Comparison of ENCODE assay signal across 11 cellular contexts in the genomic region with DNA sequence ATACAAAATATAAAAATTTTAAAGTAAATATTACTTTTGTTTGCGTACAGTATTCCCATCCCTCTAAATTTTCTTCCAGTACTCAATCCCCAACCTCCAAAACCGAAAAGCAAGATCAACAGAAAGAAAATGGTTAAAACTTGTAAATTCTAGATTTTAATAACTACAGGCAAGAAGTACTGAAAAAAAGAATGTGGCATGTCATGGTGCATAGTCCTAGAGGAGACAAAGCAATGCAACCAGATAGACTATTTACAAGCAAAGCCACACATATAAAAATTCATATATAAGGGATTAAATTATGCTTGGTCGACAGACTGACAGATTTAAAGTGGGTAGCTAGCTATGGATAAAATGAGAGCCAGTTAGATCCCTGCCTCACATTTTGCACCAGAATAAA. TPM values are rescaled to one million over a fixed set of nuclear protein-coding genes. Genes with fewer than 3 reads are reported as not detected.
DNase-seq lines count a peak whose midpoint lies in the region; ATAC-seq and TF ChIP-seq lines count a peak whose summit lies in the region.
"Had no signal": no experiment of that assay in that cellular context is flagged by ENCODE, and none has a peak within 500 bp of the region (broad histone marks: within the 10 kb centered on the region; RNA-seq: fewer than 3 reads in every experiment).

No MANE protein-coding gene starts in this region.

- H3K4me1 Mint-ChIP-seq in stimulated activated naive CD8-positive, alpha-beta T cell treated with anti-CD3 and anti-CD28 coated beads, Interleukin-15, amount 100 ng/mL, for 72 hours: peaks cover 79% of the 10 kb centered on the region

- H3K9me3 Mint-ChIP-seq in stimulated activated naive CD8-positive, alpha-beta T cell treated with anti-CD3 and anti-CD28 coated beads, Interleukin-15, amount 100 ng/mL, for 72 hours: no peaks in the 10 kb centered on the region

- H3K9me3 ChIP-seq in cardiac muscle cell (ENCODE audit: low read depth) (no peaks in the 10 kb centered on the region), right atrium auricular region (no peaks in the 10 kb centered on the region), NT2/D1 (ENCODE audit: insufficient read depth, low read length) (no peaks in the 10 kb centered on the region)
- H3K9me3 ChIP-seq: colonic mucosa had no signal

- DNase-seq in cardiac muscle cell (ENCODE audit: low read depth in 1 of 2, low spot score in 1 of 2) (no peak), right atrium auricular region (ENCODE audit: low spot score) (no peak), NT2/D1 (ENCODE audit: low read depth, low spot score) (no peak), brain microvascular endothelial cell (no peak), kidney glomerular epithelial cell (lab: John Stamatoyannopoulos, UW) (no peak), NCI-H446 treated with DMSO at 0.1 percent for 48 hours (lab: John Stamatoyannopoulos, UW) (no peak)
- DNase-seq in stimulated activated naive CD8-positive, alpha-beta T cell treated with anti-CD3 and anti-CD28 coated beads, Interleukin-15, amount 100 ng/mL, for 72 hours: no peak
- DNase-seq: activated CD4-positive, alpha-beta T cell treated with anti-CD3 and anti-CD28 coated beads, Interleukin-2, amount 50 U/mL, for 48 hours; colonic mucosa; COR-L47 had no signal

- peak overlapping the region; percentile 74 to 75 for H3K27ac Mint-ChIP-seq in stimulated activated naive CD8-positive, alpha-beta T cell treated with anti-CD3 and anti-CD28 coated beads, Interleukin-15, amount 100 ng/mL, for 72 hours

- H3K4me1 ChIP-seq in cardiac muscle cell (ENCODE audit: low read depth) (peaks cover 20% of the 10 kb centered on the region), right atrium auricular region (peaks cover 0 to 32% of the 10 kb centered on the region in 2 donors), NT2/D1 (ENCODE audit: insufficient read depth, insufficient read length) (no peaks in the 10 kb centered on the region)

- H3K27ac ChIP-seq in cardiac muscle cell (peak overlapping the region; percentile 86), right atrium auricular region (no peak overlapping the region), brain microvascular endothelial cell (no peak overlapping the region)

- H3K4me3 ChIP-seq in cardiac muscle cell (peak overlapping the region; percentile 47), right atrium auricular region (no peak overlapping the region), NT2/D1 (ENCODE audit: insufficient read length, low read depth) (peak overlapping the region; percentile 72), brain microvascular endothelial cell (ENCODE audit: low read depth, low read length) (peak overlapping the region; percentile 12)

- peak overlapping the region; percentile 74 for H3K9ac ChIP-seq in NT2/D1 (ENCODE audit: insufficient read length, low read depth)

- TF ChIP-seq CTCF in cardiac muscle cell (IDR thresholded peaks at IDR 0.05; ENCODE audit: low read depth, low read length): no peak
- no peak for TF ChIP-seq CTCF in right atrium auricular region (IDR thresholded peaks at IDR 0.05)
- no peak for TF ChIP-seq CTCF in brain microvascular endothelial cell (IDR thresholded peaks at IDR 0.05; ENCODE audit: low read depth, low read length, missing control alignments)

- ATAC-seq in stimulated activated naive CD8-positive, alpha-beta T cell treated with anti-CD3 and anti-CD28 coated beads, Interleukin-15, amount 100 ng/mL, for 72 hours: no peak
- no peak for ATAC-seq in HG03432 (IDR thresholded peaks at IDR 0.05; ENCODE audit: unreplicated experiment)

- peak overlapping the region; percentile 49 to 81 for H3K4me3 Mint-ChIP-seq in stimulated activated naive CD8-positive, alpha-beta T cell treated with anti-CD3 and anti-CD28 coated beads, Interleukin-15, amount 100 ng/mL, for 72 hours

- H3K27me3 ChIP-seq in cardiac muscle cell (no peaks in the 10 kb centered on the region), right atrium auricular region (no peaks in the 10 kb centered on the region), NT2/D1 (ENCODE audit: insufficient read depth, insufficient read length) (no peaks in the 10 kb centered on the region), brain microvascular endothelial cell (replicated peaks) (no peaks in the 10 kb centered on the region)
- H3K27me3 ChIP-seq: colonic mucosa had no signal

- in situ Hi-C loops in brain microvascular endothelial cell (cut with HindIII; ENCODE audit: low pct_ligation_motif_present, low sequenced_read_pairs): no loop called here

- no peaks in the 10 kb centered on the region for H3K27me3 Mint-ChIP-seq in stimulated activated naive CD8-positive, alpha-beta T cell treated with anti-CD3 and anti-CD28 coated beads, Interleukin-15, amount 100 ng/mL, for 72 hours

- H3K36me3 ChIP-seq in cardiac muscle cell: no peaks in the 10 kb centered on the region
- no peaks in the 10 kb centered on the region for H3K36me3 ChIP-seq in right atrium auricular region
- H3K36me3 ChIP-seq in NT2/D1 (ENCODE audit: insufficient read depth, insufficient read length, low read length): no peaks in the 10 kb centered on the region
- H3K36me3 ChIP-seq in brain microvascular endothelial cell (replicated peaks): no peaks in the 10 kb centered on the region
- H3K36me3 ChIP-seq: colonic mucosa had no signal

RNA-seq across cellular contexts. Expression of a gene that starts 56.5 kb away (rescaled TPM):
- total RNA-seq in cardiac muscle cell (0.66 and 0.99 TPM in 2 replicates), right atrium auricular region (1 to 10 TPM; 3.1 to 6.4 TPM)
- polyA plus RNA-seq in cardiac muscle cell: 0.28 and 1.3 TPM in 2 replicates

Comparison
In these comparisons a context has a peak if more than half of its experiments do, and no peak if none do; other contexts are left out.
1. H3K4me3 ChIP-seq: peak in cardiac muscle cell (single experiment), NT2/D1 (single experiment) and brain microvascular endothelial cell (single experiment); none in right atrium auricular region (0 of 2).